In genomic region chr9:111967621-111968020, GRCh38 we compare ENCODE assay signal across 23 cellular contexts.
"Had no signal": no experiment of that assay in that cellular context is flagged by ENCODE, and none has a peak within 500 bp of the region (broad histone marks: within the 10 kb centered on the region; RNA-seq: fewer than 3 reads in every experiment).

No MANE protein-coding gene starts in this region.

- ATAC-seq: activated CD4-positive, CD25-positive, alpha-beta regulatory T cell treated with anti-CD3 and anti-CD28 coated beads, Interleukin-2, amount 50 U/mL, for 24 hours; activated T-cell treated with anti-CD3 and anti-CD28 coated beads, Interleukin-2, amount 50 U/mL, for 72 hours had no signal

- H3K27me3 ChIP-seq: ascending aorta, heart left ventricle had no signal

- FAIRE-seq: bronchial epithelial cell, frontal cortex had no signal

- H3K9me3 ChIP-seq: ascending aorta, heart left ventricle had no signal

- H3K27ac ChIP-seq: ascending aorta, coronary artery, dorsolateral prefrontal cortex, heart left ventricle had no signal

- H3K4me3 ChIP-seq: ascending aorta, coronary artery, dorsolateral prefrontal cortex, heart left ventricle had no signal

- H3K36me3 ChIP-seq: ascending aorta, heart left ventricle had no signal

- DNase-seq: activated B cell treated with CpG ODN at 0.5 μM for 24 hours; activated CD4-positive, alpha-beta T cell treated with anti-CD3 and anti-CD28 coated beads for 48 hours; activated CD4-positive, alpha-beta T cell treated with anti-CD3 and anti-CD28 coated beads, Interleukin-2, amount 50 U/mL, for 1 hour; activated CD4-positive, alpha-beta T cell treated with anti-CD3 and anti-CD28 coated beads, Interleukin-2, amount 50 U/mL, for 48 hours; activated CD8-positive, alpha-beta memory T cell treated with anti-CD3 and anti-CD28 coated beads, Interleukin-2, amount 50 U/mL, for 48 hours; activated gamma-delta T cell; activated naive CD4-positive, alpha-beta T cell; activated naive CD4-positive, alpha-beta T cell treated with anti-CD3 and anti-CD28 coated beads, Interleukin-2, amount 10 ng/mL, durations not matched to agents 7 days and 5 days; activated naive CD8-positive, alpha-beta T cell treated with anti-CD3 and anti-CD28 coated beads, Interleukin-2, amount 10 ng/mL, durations not matched to agents 7 days and 5 days; activated T-cell treated with anti-CD3 and anti-CD28 coated beads for 4 hours; activated T-cell treated with anti-CD3 and anti-CD28 coated beads, Interleukin-2, amount 50 U/mL, for 24 hours; activated T-cell treated with anti-CD3 and anti-CD28 coated beads, Interleukin-2, amount 50 U/mL, for 72 hours; dorsolateral prefrontal cortex; effector memory CD4-positive, alpha-beta T cell; endodermal cell; glutamatergic neuron; heart left ventricle; T-helper 2 cell had no signal

- H3K4me1 ChIP-seq: ascending aorta, heart left ventricle had no signal
